Comparison of ENCODE assay signal across 30 cellular contexts in the genomic region with DNA sequence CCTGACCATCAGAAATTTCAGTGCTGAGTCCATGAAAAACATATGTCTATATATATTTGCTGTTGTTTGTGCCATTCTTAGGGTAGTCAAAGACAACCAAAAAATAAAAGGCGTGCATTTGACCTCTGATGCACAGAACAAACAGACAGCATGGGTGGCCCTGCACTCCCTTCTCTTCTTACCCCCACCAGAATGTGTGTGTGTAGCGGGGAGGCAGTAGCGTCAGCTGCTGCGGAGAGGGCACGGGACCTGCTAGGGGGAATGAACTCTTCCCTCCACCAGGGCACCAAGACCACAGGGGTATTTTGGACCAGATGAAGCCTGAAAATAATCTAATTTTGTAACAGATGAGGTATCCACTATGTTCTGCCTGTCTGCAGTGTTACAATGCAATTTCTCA.
"Had no signal": no experiment of that assay in that cellular context is flagged by ENCODE, and none has a peak within 500 bp of the region (broad histone marks: within the 10 kb centered on the region; RNA-seq: fewer than 3 reads in every experiment).

No MANE protein-coding gene starts in this region.

- H3K4me3 ChIP-seq: ascending aorta, breast epithelium, cardiac muscle cell, colonic mucosa, dorsolateral prefrontal cortex, esophagus muscularis mucosa, gastrocnemius medialis had no signal

- DNase-seq: activated CD4-positive, alpha-beta memory T cell treated with anti-CD3 and anti-CD28 coated beads for 36 hours; activated CD4-positive, alpha-beta T cell treated with anti-CD3 and anti-CD28 coated beads for 36 hours; activated CD4-positive, alpha-beta T cell treated with anti-CD3 and anti-CD28 coated beads, Interleukin-2, amount 10 ng/mL, durations not matched to agents 24 days and 14 days; activated CD4-positive, CD25-positive, alpha-beta regulatory T cell; activated CD4-positive, CD25-positive, alpha-beta regulatory T cell treated with anti-CD3 and anti-CD28 coated beads, Interleukin-2, amount 50 U/mL, for 72 hours; activated CD8-positive, alpha-beta memory T cell treated with anti-CD3 and anti-CD28 coated beads, Interleukin-2, amount 10 ng/mL, durations not matched to agents 7 days and 5 days; activated CD8-positive, alpha-beta memory T cell treated with anti-CD3 and anti-CD28 coated beads, Interleukin-2, amount 50 U/mL, for 4 hours; activated gamma-delta T cell; activated naive CD4-positive, alpha-beta T cell; activated naive CD4-positive, alpha-beta T cell treated with anti-CD3 and anti-CD28 coated beads, Interleukin-2, amount 10 ng/mL, durations not matched to agents 7 days and 5 days; activated naive CD8-positive, alpha-beta T cell treated with anti-CD3 and anti-CD28 coated beads, Interleukin-2, amount 10 ng/mL, durations not matched to agents 7 days and 5 days; activated T-cell treated with anti-CD3 and anti-CD28 coated beads, Interleukin-2, amount 50 U/mL, for 1 hour; activated T-cell treated with anti-CD3 and anti-CD28 coated beads, Interleukin-2, amount 50 U/mL, for 72 hours; central memory CD4-positive, alpha-beta T cell; cerebellar nuclear complex; colonic mucosa; dorsolateral prefrontal cortex; effector CD4-positive, alpha-beta T cell; effector memory CD8-positive, alpha-beta T cell; erythroblast; foreskin keratinocyte; gastrocnemius medialis; glutamatergic neuron; T-helper 2 cell had no signal

- H3K27me3 ChIP-seq: ascending aorta, breast epithelium, cardiac muscle cell, colonic mucosa, esophagus muscularis mucosa, foreskin keratinocyte, gastrocnemius medialis had no signal

- H3K9me3 ChIP-seq: ascending aorta, breast epithelium, colonic mucosa, esophagus muscularis mucosa, gastrocnemius medialis had no signal

- H3K27ac ChIP-seq: ascending aorta, breast epithelium, cardiac muscle cell, colonic mucosa, dorsolateral prefrontal cortex, esophagus muscularis mucosa, foreskin keratinocyte, gastrocnemius medialis had no signal

- H3K36me3 ChIP-seq: ascending aorta, breast epithelium, cardiac muscle cell, colonic mucosa, esophagus muscularis mucosa, gastrocnemius medialis had no signal

- H3K4me1 ChIP-seq: ascending aorta, breast epithelium, colonic mucosa, foreskin keratinocyte, gastrocnemius medialis had no signal

- ATAC-seq: activated CD4-positive, alpha-beta T cell treated with anti-CD3 and anti-CD28 coated beads for 36 hours; activated CD8-positive, alpha-beta memory T cell treated with anti-CD3 and anti-CD28 coated beads, Interleukin-2, amount 10 ng/mL, durations not matched to agents 7 days and 5 days; activated CD8-positive, alpha-beta T cell treated with anti-CD3 and anti-CD28 coated beads, Interleukin-2, amount 10 ng/mL, durations not matched to agents 7 days and 5 days; activated naive CD4-positive, alpha-beta T cell treated with anti-CD3 and anti-CD28 coated beads, Interleukin-2, amount 50 U/mL, for 72 hours; activated T-cell treated with anti-CD3 and anti-CD28 coated beads, Interleukin-2, amount 50 U/mL, for 72 hours; effector memory CD8-positive, alpha-beta T cell; foreskin keratinocyte; gastrocnemius medialis had no signal
